In the genomic region with DNA sequence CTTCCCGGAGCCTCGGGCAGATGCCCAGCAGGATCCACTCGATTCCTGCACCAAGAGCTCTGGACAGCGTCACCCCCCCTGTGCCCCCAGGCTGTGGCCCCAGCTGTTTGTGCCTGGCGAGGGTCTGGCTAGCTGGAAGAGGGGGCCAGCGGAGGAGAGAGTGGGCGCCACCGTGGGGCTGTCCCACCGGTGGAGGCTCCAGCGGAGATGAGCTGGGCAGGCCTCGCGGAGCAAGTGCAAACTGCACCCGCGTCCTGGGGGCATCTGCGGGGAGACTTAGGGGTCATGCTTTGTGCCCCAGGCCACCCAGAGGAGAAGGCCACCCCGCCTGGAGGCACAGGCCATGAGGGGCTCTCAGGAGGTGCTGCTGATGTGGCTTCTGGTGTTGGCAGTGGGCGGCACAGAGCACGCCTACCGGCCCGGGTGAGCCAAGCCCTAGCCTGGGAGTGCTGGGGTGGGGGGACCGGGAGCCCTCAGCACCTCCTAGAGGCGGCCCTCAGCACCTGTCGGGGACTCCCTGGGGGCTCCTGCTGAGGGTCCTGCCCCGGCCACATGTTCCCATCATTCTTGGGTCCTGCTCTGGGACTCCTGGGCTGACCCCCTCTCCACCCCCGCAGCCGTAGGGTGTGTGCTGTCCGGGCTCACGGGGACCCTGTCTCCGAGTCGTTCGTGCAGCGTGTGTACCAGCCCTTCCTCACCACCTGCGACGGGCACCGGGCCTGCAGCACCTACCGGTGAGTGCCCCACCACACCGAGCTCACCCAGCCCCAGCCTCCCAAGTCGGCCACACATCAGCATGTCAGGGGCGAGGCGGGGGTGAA, we compare ENCODE assay signal across 1 cellular context.
TF ChIP-seq lines count a peak whose summit lies in the region.

No MANE protein-coding gene starts in this region.

TF ChIP-seq in HEK293, 187 proteins besides CTCF, POLR2A, EP300 and RAD21 (continued from another document):
- TF ChIP-seq, protein P1, sequence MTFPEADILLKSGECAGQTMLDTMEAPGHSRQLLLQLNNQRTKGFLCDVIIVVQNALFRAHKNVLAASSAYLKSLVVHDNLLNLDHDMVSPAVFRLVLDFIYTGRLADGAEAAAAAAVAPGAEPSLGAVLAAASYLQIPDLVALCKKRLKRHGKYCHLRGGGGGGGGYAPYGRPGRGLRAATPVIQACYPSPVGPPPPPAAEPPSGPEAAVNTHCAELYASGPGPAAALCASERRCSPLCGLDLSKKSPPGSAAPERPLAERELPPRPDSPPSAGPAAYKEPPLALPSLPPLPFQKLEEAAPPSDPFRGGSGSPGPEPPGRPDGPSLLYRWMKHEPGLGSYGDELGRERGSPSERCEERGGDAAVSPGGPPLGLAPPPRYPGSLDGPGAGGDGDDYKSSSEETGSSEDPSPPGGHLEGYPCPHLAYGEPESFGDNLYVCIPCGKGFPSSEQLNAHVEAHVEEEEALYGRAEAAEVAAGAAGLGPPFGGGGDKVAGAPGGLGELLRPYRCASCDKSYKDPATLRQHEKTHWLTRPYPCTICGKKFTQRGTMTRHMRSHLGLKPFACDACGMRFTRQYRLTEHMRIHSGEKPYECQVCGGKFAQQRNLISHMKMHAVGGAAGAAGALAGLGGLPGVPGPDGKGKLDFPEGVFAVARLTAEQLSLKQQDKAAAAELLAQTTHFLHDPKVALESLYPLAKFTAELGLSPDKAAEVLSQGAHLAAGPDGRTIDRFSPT (tag by site-specific recombination; IDR thresholded peaks at IDR 0.05): peak; percentile 16
- TF ChIP-seq EGR2 (tag by site-specific recombination; IDR thresholded peaks at IDR 0.05; ENCODE audit: low read depth) (0 out of 2 replicates have a peak, but pooled peaks have one; percentile 18), SP3 (tag by site-specific recombination; IDR thresholded peaks at IDR 0.05) (no peak), ZNF792 (tag by site-specific recombination; IDR thresholded peaks at IDR 0.05) (no peak)
- TF ChIP-seq, protein P2, sequence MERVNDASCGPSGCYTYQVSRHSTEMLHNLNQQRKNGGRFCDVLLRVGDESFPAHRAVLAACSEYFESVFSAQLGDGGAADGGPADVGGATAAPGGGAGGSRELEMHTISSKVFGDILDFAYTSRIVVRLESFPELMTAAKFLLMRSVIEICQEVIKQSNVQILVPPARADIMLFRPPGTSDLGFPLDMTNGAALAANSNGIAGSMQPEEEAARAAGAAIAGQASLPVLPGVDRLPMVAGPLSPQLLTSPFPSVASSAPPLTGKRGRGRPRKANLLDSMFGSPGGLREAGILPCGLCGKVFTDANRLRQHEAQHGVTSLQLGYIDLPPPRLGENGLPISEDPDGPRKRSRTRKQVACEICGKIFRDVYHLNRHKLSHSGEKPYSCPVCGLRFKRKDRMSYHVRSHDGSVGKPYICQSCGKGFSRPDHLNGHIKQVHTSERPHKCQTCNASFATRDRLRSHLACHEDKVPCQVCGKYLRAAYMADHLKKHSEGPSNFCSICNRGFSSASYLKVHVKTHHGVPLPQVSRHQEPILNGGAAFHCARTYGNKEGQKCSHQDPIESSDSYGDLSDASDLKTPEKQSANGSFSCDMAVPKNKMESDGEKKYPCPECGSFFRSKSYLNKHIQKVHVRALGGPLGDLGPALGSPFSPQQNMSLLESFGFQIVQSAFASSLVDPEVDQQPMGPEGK (tag by site-specific recombination; IDR thresholded peaks at IDR 0.05): peak; percentile 68
